Comparison of ENCODE assay signal across 22 cellular contexts in the genomic region with DNA sequence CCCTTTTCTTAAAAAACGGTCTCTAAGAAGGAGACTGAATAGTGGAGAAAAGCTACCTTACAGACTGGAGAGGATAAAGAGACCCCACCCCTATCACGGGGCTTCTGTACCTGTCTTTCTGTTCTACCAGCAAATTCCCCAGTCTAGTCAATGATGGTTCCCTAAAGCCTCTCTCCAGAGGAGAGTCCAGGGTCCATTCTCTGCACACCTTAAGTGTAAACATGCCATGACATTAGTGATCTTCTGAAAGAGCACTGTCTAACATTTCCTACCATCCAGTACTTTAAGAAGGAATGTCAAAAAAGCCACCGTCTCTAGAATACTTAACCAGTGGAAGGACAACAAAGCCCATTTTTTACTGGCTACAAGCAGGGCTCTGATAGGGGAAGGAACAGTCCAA.
"Had no signal": no experiment of that assay in that cellular context is flagged by ENCODE, and none has a peak within 500 bp of the region (broad histone marks: within the 10 kb centered on the region; RNA-seq: fewer than 3 reads in every experiment).

No MANE protein-coding gene starts in this region.

- DNase-seq: dermis blood vessel endothelial cell; effector memory CD4-positive, alpha-beta T cell; foreskin keratinocyte; heart right ventricle; hypothalamus; immature natural killer cell; islet precursor cell; kidney glomerular epithelial cell; mesenchymal stem cell; naive thymus-derived CD8-positive, alpha-beta T cell; pancreas; stimulated activated CD4-positive, alpha-beta T cell treated with anti-CD3 and anti-CD28 coated beads, Interleukin-2, amount 100 ng/mL, for 24 hours; stimulated activated CD4-positive, alpha-beta T cell treated with anti-CD3 and anti-CD28 coated beads, Interleukin-4, amount 100 ng/mL, for 24 hours; stimulated activated naive CD4-positive, alpha-beta T cell treated with Interleukin-2 at 50 U/mL for 16 hours; stomach; tibial artery had no signal

- H3K27me3 Mint-ChIP-seq: naive thymus-derived CD8-positive, alpha-beta T cell; type B pancreatic cell had no signal

- H3K4me1 Mint-ChIP-seq: immature natural killer cell; mesothelial cell of epicardium; stimulated activated effector memory CD8-positive, alpha-beta T cell treated with anti-CD3 and anti-CD28 coated beads, Interleukin-12 subunit alpha, Interleukin-12 subunit beta, amount 100 ng/mL, for 72 hours had no signal

- ATAC-seq: foreskin keratinocyte; gastroesophageal sphincter; heart right ventricle; naive thymus-derived CD8-positive, alpha-beta T cell; pancreas; sciatic nerve; stimulated activated effector memory CD8-positive, alpha-beta T cell treated with anti-CD3 and anti-CD28 coated beads, Interleukin-12 subunit alpha, Interleukin-12 subunit beta, amount 100 ng/mL, for 72 hours had no signal

- H3K9me3 Mint-ChIP-seq: immature natural killer cell; mesothelial cell of epicardium; naive thymus-derived CD8-positive, alpha-beta T cell; stimulated activated effector memory CD8-positive, alpha-beta T cell treated with anti-CD3 and anti-CD28 coated beads, Interleukin-12 subunit alpha, Interleukin-12 subunit beta, amount 100 ng/mL, for 72 hours; type B pancreatic cell had no signal

- H3K27ac Mint-ChIP-seq: immature natural killer cell; mesothelial cell of epicardium; stimulated activated effector memory CD8-positive, alpha-beta T cell treated with anti-CD3 and anti-CD28 coated beads, Interleukin-12 subunit alpha, Interleukin-12 subunit beta, amount 100 ng/mL, for 72 hours; type B pancreatic cell had no signal

- FAIRE-seq: endothelial cell of umbilical vein, pancreas had no signal

- H3K4me3 Mint-ChIP-seq: immature natural killer cell; mesothelial cell of epicardium; naive thymus-derived CD8-positive, alpha-beta T cell; stimulated activated effector memory CD8-positive, alpha-beta T cell treated with anti-CD3 and anti-CD28 coated beads, Interleukin-12 subunit alpha, Interleukin-12 subunit beta, amount 100 ng/mL, for 72 hours; type B pancreatic cell had no signal
